In the genomic region with DNA sequence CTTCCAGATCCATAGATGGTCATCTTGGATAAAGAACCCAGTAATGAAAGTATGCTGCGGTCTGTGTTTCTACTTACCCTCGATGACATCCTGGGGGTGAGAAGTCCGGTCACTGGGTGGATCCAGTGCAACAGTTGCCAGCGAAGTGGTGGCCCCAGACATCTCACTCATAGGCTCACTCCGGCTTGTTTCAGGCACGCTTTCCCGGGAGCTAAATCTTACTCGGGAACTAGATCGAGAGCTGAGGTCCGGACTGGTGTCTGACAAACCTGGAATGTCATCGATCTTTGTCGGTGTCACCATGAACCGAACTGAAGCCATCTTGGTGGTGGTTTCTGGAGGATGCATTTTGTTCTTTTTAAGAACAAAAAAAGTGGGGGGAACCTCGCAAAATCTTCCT, we compare ENCODE assay signal across 9 cellular contexts. TPM values are rescaled to one million over a fixed set of nuclear protein-coding genes. Genes with fewer than 3 reads are reported as not detected.
DNase-seq lines count a peak whose midpoint lies in the region; ATAC-seq, FAIRE-seq and TF ChIP-seq lines count a peak whose summit lies in the region.
"Had no signal": no experiment of that assay in that cellular context is flagged by ENCODE, and none has a peak within 500 bp of the region (broad histone marks: within the 10 kb centered on the region; RNA-seq: fewer than 3 reads in every experiment).

No MANE protein-coding gene starts in this region.

- TF ChIP-seq CTCF in GM12864 (IDR thresholded peaks at IDR 0.05; ENCODE audit: low read depth, low read length, missing control alignments) (no peak), chondrocyte (IDR thresholded peaks at IDR 0.05) (no peak), neural progenitor cell (IDR thresholded peaks at IDR 0.05) (no peak), D721Med (IDR thresholded peaks at IDR 0.05; ENCODE audit: insufficient read depth, missing control alignments) (no peak)

- H4K20me1 ChIP-seq in neural progenitor cell (ENCODE audit: low read depth): peaks cover 4% of the 10 kb centered on the region

- H3K36me3 Mint-ChIP-seq in chondrocyte (ENCODE audit: low read depth) (peaks cover 6% of the 10 kb centered on the region), neural progenitor cell (peaks cover 10% of the 10 kb centered on the region)

- H3K4me1 ChIP-seq in neural progenitor cell: peaks cover 13% of the 10 kb centered on the region

- FAIRE-seq in D721Med (lab: Jason Lieb, UNC): no peak

- peak overlapping the region; percentile 98 for H3K4me2 ChIP-seq in neural progenitor cell

- H3K27ac Mint-ChIP-seq in chondrocyte (ENCODE audit: unreplicated experiment) (peak overlapping the region; percentile 45), neural progenitor cell (no peak overlapping the region)

- H3K4me3 ChIP-seq in GM12864 (ENCODE audit: low read depth, low read length): peak overlapping the region; percentile 94
- peak overlapping the region; percentile 99 for H3K4me3 ChIP-seq in neural progenitor cell

- no peaks in the 10 kb centered on the region for H3K27me3 Mint-ChIP-seq in chondrocyte (ENCODE audit: low read depth)
- peaks cover 5% of the 10 kb centered on the region for H3K27me3 Mint-ChIP-seq in neural progenitor cell (ENCODE audit: insufficient read depth, low read depth)

- peak overlapping the region; percentile 78 for H3K4me3 Mint-ChIP-seq in chondrocyte (ENCODE audit: unreplicated experiment)
- H3K4me3 Mint-ChIP-seq in neural progenitor cell: peak overlapping the region; percentile 95

- no peak overlapping the region for H3K9ac ChIP-seq in neural progenitor cell

- H3K36me3 ChIP-seq in KOPT-K1 (ENCODE audit: insufficient read depth, low read length) (peaks cover 30% of the 10 kb centered on the region), neural progenitor cell (peaks cover 8% of the 10 kb centered on the region)

- H3K4me1 Mint-ChIP-seq in chondrocyte (ENCODE audit: low read depth): peaks cover 68% of the 10 kb centered on the region
- H3K4me1 Mint-ChIP-seq in neural progenitor cell: peaks cover 7% of the 10 kb centered on the region

- H3K79me2 ChIP-seq in neural progenitor cell (ENCODE audit: low read depth): peaks cover 8% of the 10 kb centered on the region

- H3K27ac ChIP-seq in KOPT-K1 (ENCODE audit: low read depth, low read length, poor library complexity, severe bottlenecking): peak overlapping the region; percentile 95
- H3K27ac ChIP-seq in neural progenitor cell: no peak overlapping the region

- peaks cover 27% of the 10 kb centered on the region for H3F3A ChIP-seq in neural progenitor cell (ENCODE audit: low read depth)

- peaks cover 4% of the 10 kb centered on the region for H3K27me3 ChIP-seq in neural progenitor cell

- H2AFZ ChIP-seq in neural progenitor cell (replicated peaks): no peak overlapping the region

- ATAC-seq in HG02763 (IDR thresholded peaks at IDR 0.05; ENCODE audit: unreplicated experiment) (no peak), GM18517 (IDR thresholded peaks at IDR 0.05; ENCODE audit: unreplicated experiment) (no peak), HG03521 (IDR thresholded peaks at IDR 0.05; ENCODE audit: unreplicated experiment) (no peak)

- DNase-seq in GM12864 (ENCODE audit: low read depth) (no peak), chondrocyte (ENCODE audit: low spot score) (no peak), neural progenitor cell (ENCODE audit: low spot score) (no peak), D721Med (ENCODE audit: insufficient read length, low spot score) (no peak)
- DNase-seq: hippocampal formation had no signal

- H3K9me3 Mint-ChIP-seq in chondrocyte (ENCODE audit: low read depth): no peaks in the 10 kb centered on the region
- H3K9me3 Mint-ChIP-seq in neural progenitor cell: no peaks in the 10 kb centered on the region

- H3K9me3 ChIP-seq in KOPT-K1 (ENCODE audit: insufficient read depth, low read length, poor library complexity, severe bottlenecking): no peaks in the 10 kb centered on the region
- no peaks in the 10 kb centered on the region for H3K9me3 ChIP-seq in neural progenitor cell (ENCODE audit: low read depth)

RNA-seq across cellular contexts. Expression of gene SLC12A6, which starts 1.2 kb away (rescaled TPM):
- total RNA-seq in chondrocyte (20.0 to 25.5 TPM (median 20.8 TPM) in 3 replicates), neural progenitor cell (ENCODE audit: low replicate concordance) (16.0 and 17.7 TPM in 2 replicates)

RNA-seq across cellular contexts. Expression of gene NOP10, which starts 6.6 kb away (rescaled TPM):
- total RNA-seq in chondrocyte (152 to 166 TPM (median 158 TPM) in 3 replicates), neural progenitor cell (ENCODE audit: low replicate concordance) (123 and 151 TPM in 2 replicates)

RNA-seq across cellular contexts. Expression of gene NUTM1, which starts 6.8 kb away (rescaled TPM):
- total RNA-seq in chondrocyte (not detected in 3 replicates), neural progenitor cell (ENCODE audit: low replicate concordance) (0.19 TPM in 1 of 2 replicates, not detected in the other)

RNA-seq across cellular contexts. Expression of gene LPCAT4, which starts 30.7 kb away (rescaled TPM):
- 30.4 to 36.1 TPM (median 32.1 TPM) in 3 replicates for total RNA-seq in chondrocyte
- 35.1 and 47.1 TPM in 2 replicates for total RNA-seq in neural progenitor cell (ENCODE audit: low replicate concordance)
